In genomic region chr19:1942934-1943555, GRCh38 we compare ENCODE assay signal across 8 cellular contexts. TPM values are rescaled to one million over a fixed set of nuclear protein-coding genes. Genes with fewer than 3 reads are reported as not detected.
A peak's percentile ranks its signal among the peaks of the same experiment; 100 is the strongest.
DNase-seq lines count a peak whose midpoint lies in the region; ATAC-seq and TF ChIP-seq lines count a peak whose summit lies in the region.

No MANE protein-coding gene starts in this region.

- peaks cover 30% of the 10 kb centered on the region for H3K4me1 Mint-ChIP-seq in activated CD8-positive, alpha-beta memory T cell treated with anti-CD3 and anti-CD28 coated beads, Interleukin-2, amount 10 ng/mL, durations not matched to agents 7 days and 5 days
- peaks cover 46% of the 10 kb centered on the region for H3K4me1 Mint-ChIP-seq in activated B cell treated with CpG ODN at 0.5 μM for 24 hours

- H3K36me3 ChIP-seq in stomach = peaks cover 0 to 3% (median 0%) of the 10 kb centered on the region in 4 donors

- DNase-seq in activated CD8-positive, alpha-beta memory T cell treated with anti-CD3 and anti-CD28 coated beads, Interleukin-2, amount 10 ng/mL, durations not matched to agents 7 days and 5 days = peak; percentile 50
- DNase-seq in activated CD8-positive, alpha-beta memory T cell treated with anti-CD3 and anti-CD28 coated beads, Interleukin-2, amount 50 U/mL, for 4 hours = no peak
- no peak for DNase-seq in activated B cell treated with CpG ODN at 0.5 μM for 24 hours
- no peak for DNase-seq in stomach
- DNase-seq in SKM-1 (lab: John Stamatoyannopoulos, UW; ENCODE audit: unreplicated experiment) = no peak
- no peak for DNase-seq in NCI-H82 treated with DMSO at 0.1 percent for 48 hours (lab: John Stamatoyannopoulos, UW; ENCODE audit: unreplicated experiment)
- no peak for DNase-seq in Ammon's horn (ENCODE audit: low spot score)

- H3K4me3 ChIP-seq in iPS-11a (ENCODE audit: low read depth, low read length) (peak overlapping the region; percentile 4), stomach (peak overlapping the region; percentile 73 to 90 (median 82))

- ATAC-seq in activated CD8-positive, alpha-beta memory T cell treated with anti-CD3 and anti-CD28 coated beads, Interleukin-2, amount 10 ng/mL, durations not matched to agents 7 days and 5 days = no peak
- no peak for ATAC-seq in activated B cell treated with CpG ODN at 0.5 μM for 24 hours (ENCODE audit: low read depth)

- H3K27ac ChIP-seq in stomach = peak overlapping the region in 4 of 5 donors; percentile 90 to 99 (median 96)

- TF ChIP-seq EP300 in stomach (IDR thresholded peaks at IDR 0.05) = no peak

- no peaks in the 10 kb centered on the region for H3K27me3 Mint-ChIP-seq in activated CD8-positive, alpha-beta memory T cell treated with anti-CD3 and anti-CD28 coated beads, Interleukin-2, amount 10 ng/mL, durations not matched to agents 7 days and 5 days
- no peaks in the 10 kb centered on the region for H3K27me3 Mint-ChIP-seq in activated B cell treated with CpG ODN at 0.5 μM for 24 hours

- no peak for TF ChIP-seq CTCF in activated B cell treated with CpG ODN at 0.5 μM for 24 hours (IDR thresholded peaks at IDR 0.05)
- TF ChIP-seq CTCF in stomach (IDR thresholded peaks at IDR 0.05) = no peak

- no peaks in the 10 kb centered on the region for H3K27me3 ChIP-seq in stomach

- H3K9me3 Mint-ChIP-seq in activated CD8-positive, alpha-beta memory T cell treated with anti-CD3 and anti-CD28 coated beads, Interleukin-2, amount 10 ng/mL, durations not matched to agents 7 days and 5 days (ENCODE audit: low read depth) = no peaks in the 10 kb centered on the region
- H3K9me3 Mint-ChIP-seq in activated B cell treated with CpG ODN at 0.5 μM for 24 hours = no peaks in the 10 kb centered on the region

- peak overlapping the region; percentile 95 for H3K4me3 Mint-ChIP-seq in activated CD8-positive, alpha-beta memory T cell treated with anti-CD3 and anti-CD28 coated beads, Interleukin-2, amount 10 ng/mL, durations not matched to agents 7 days and 5 days
- peak overlapping the region; percentile 91 for H3K4me3 Mint-ChIP-seq in activated B cell treated with CpG ODN at 0.5 μM for 24 hours

- WGBS in stomach, 5 donors = 34 to 46% (median 36%) methylated on average over 16 to 21 of the region's 21 CpGs

- no peaks in the 10 kb centered on the region for H3K9me3 ChIP-seq in stomach

- CTCF ChIA-PET in activated CD8-positive, alpha-beta memory T cell treated with anti-CD3 and anti-CD28 coated beads, Interleukin-2, amount 10 ng/mL, durations not matched to agents 7 days and 5 days (lab: Charles Lee) = interaction anchor here (0.6 to 1.7 kb wide), 4 partner anchors 10 to 213 kb away, joined by 3 to 7 read pairs (median 5); no protein-coding TSS in a partner anchor
- CTCF ChIA-PET in activated B cell treated with CpG ODN at 0.5 μM for 24 hours (lab: Charles Lee) = interaction anchor here (1.0 to 1.6 kb wide), 3 partner anchors 13 to 78 kb away, joined by 3 to 5 read pairs (median 4); no protein-coding TSS in a partner anchor

- peaks cover 2% of the 10 kb centered on the region for H3K36me3 Mint-ChIP-seq in activated CD8-positive, alpha-beta memory T cell treated with anti-CD3 and anti-CD28 coated beads, Interleukin-2, amount 10 ng/mL, durations not matched to agents 7 days and 5 days
- H3K36me3 Mint-ChIP-seq in activated B cell treated with CpG ODN at 0.5 μM for 24 hours (ENCODE audit: low read depth) = peaks cover 10% of the 10 kb centered on the region

- TF ChIP-seq POLR2A in stomach (IDR thresholded peaks at IDR 0.05) = no peak

- H3K27ac Mint-ChIP-seq in activated CD8-positive, alpha-beta memory T cell treated with anti-CD3 and anti-CD28 coated beads, Interleukin-2, amount 10 ng/mL, durations not matched to agents 7 days and 5 days = peak overlapping the region; percentile 92
- peak overlapping the region; percentile 96 for H3K27ac Mint-ChIP-seq in activated B cell treated with CpG ODN at 0.5 μM for 24 hours

- POLR2A ChIA-PET in activated B cell treated with CpG ODN at 0.5 μM for 24 hours (lab: Charles Lee) = interaction anchor here (0.6 to 2.2 kb wide), 18 partner anchors 10 to 1412 kb away, joined by 3 to 15 read pairs (median 4); partner anchors contain the start of genes ABHD17A and AP3D1

- intact Hi-C loops in activated B cell treated with CpG ODN at 0.5 μM for 24 hours (cut with micrococcal nuclease) (loop anchor here (1.0 to 2.0 kb wide), 6 partner anchors 39 to 147 kb away; partner anchors contain the start of gene BTBD2), stomach (cut with DNase I; ENCODE audit: low total_unique reads) (no loop called here)

- H3K4me1 ChIP-seq in stomach = peaks cover 29 to 59% (median 48%) of the 10 kb centered on the region in 4 donors

RNA-seq across cellular contexts. Expression of gene CSNK1G2, which starts 2.1 kb away (rescaled TPM):
- 100 to 1,000 TPM; 114 to 129 TPM for total RNA-seq in activated CD8-positive, alpha-beta memory T cell treated with anti-CD3 and anti-CD28 coated beads, Interleukin-2, amount 10 ng/mL, durations not matched to agents 7 days and 5 days
- total RNA-seq in activated B cell treated with CpG ODN at 0.5 μM for 24 hours (83.1 and 89.1 TPM in 2 replicates), stomach (100 to 1,000 TPM in 3 of 5 donors, 10 to 100 TPM in 2; 35.8 to 210 (median 106) TPM)
- polyA plus RNA-seq in stomach = 10 to 100 TPM; 30.2 to 44.9 (median 37.3) TPM

RNA-seq across cellular contexts. Expression of gene ADAT3, which starts 37.8 kb away (rescaled TPM):
- 10 to 100 TPM in 1 of 2 experiments, 1 to 10 TPM in 1; 9.3 to 11.4 TPM for total RNA-seq in activated CD8-positive, alpha-beta memory T cell treated with anti-CD3 and anti-CD28 coated beads, Interleukin-2, amount 10 ng/mL, durations not matched to agents 7 days and 5 days
- total RNA-seq in activated B cell treated with CpG ODN at 0.5 μM for 24 hours (8.5 and 14.1 TPM in 2 replicates), stomach (10 to 100 TPM in 3 of 5 donors, 1 to 10 TPM in 2; 4.2 to 75.9 (median 18.3) TPM)
- 1 to 10 TPM; 5.5 to 6.7 (median 6.0) TPM for polyA plus RNA-seq in stomach

RNA-seq across cellular contexts. Expression of gene SCAMP4, which starts 37.8 kb away (rescaled TPM):
- 10 to 100 TPM; 32.9 to 34.8 TPM for total RNA-seq in activated CD8-positive, alpha-beta memory T cell treated with anti-CD3 and anti-CD28 coated beads, Interleukin-2, amount 10 ng/mL, durations not matched to agents 7 days and 5 days
- total RNA-seq in activated B cell treated with CpG ODN at 0.5 μM for 24 hours (47.6 and 59.7 TPM in 2 replicates), stomach (10 to 100 TPM; 10.7 to 77.6 (median 17.9) TPM)
- 10 to 100 TPM in 2 of 3 donors, 1 to 10 TPM in 1; 7.8 to 23.9 (median 19.4) TPM for polyA plus RNA-seq in stomach

RNA-seq across cellular contexts. Expression of gene ABHD17A, which starts 57.7 kb away (rescaled TPM):
- total RNA-seq in activated CD8-positive, alpha-beta memory T cell treated with anti-CD3 and anti-CD28 coated beads, Interleukin-2, amount 10 ng/mL, durations not matched to agents 7 days and 5 days = 100 to 1,000 TPM; 156 to 189 TPM
- total RNA-seq in activated B cell treated with CpG ODN at 0.5 μM for 24 hours (57.4 and 64.3 TPM in 2 replicates), stomach (100 to 1,000 TPM in 1 of 5 donors, 10 to 100 TPM in 4; 25.7 to 177 (median 33.0) TPM)
- polyA plus RNA-seq in stomach = 10 to 100 TPM; 73.0 to 76.3 (median 75.5) TPM
